ENCODE assay signal across 1 cellular context in genomic region chr7:106062006-106062405, GRCh38.
TF ChIP-seq lines count a peak whose summit lies in the region.

No MANE protein-coding gene starts in this region.

TF ChIP-seq in SK-N-SH treated with all-trans-retinoic acid at 6 μM for 48 hours, 23 proteins besides CTCF, POLR2A, EP300 and RAD21 (continued from another document):
- no peak for TF ChIP-seq ARNTL (CRISPR knock-in tag; IDR thresholded peaks at IDR 0.05; ENCODE audit: borderline replicate concordance, low read depth)
- no peak for TF ChIP-seq ZNF70 (CRISPR knock-in tag; IDR thresholded peaks at IDR 0.05)
- no peak for TF ChIP-seq ZC3H10 (CRISPR knock-in tag; IDR thresholded peaks at IDR 0.05)
- TF ChIP-seq GLIS3 (CRISPR knock-in tag; IDR thresholded peaks at IDR 0.05): no peak
